Comparison of ENCODE assay signal across 9 cellular contexts in genomic region chr12:49903700-49904423, GRCh38. TPM values are rescaled to one million over a fixed set of nuclear protein-coding genes. Genes with fewer than 3 reads are reported as not detected.
DNase-seq lines count a peak whose midpoint lies in the region; ATAC-seq and TF ChIP-seq lines count a peak whose summit lies in the region.
"Had no signal": no experiment of that assay in that cellular context is flagged by ENCODE, and none has a peak within 500 bp of the region (broad histone marks: within the 10 kb centered on the region; RNA-seq: fewer than 3 reads in every experiment).

TSS of gene FAIM2 (minus strand) at chr12:49903900. CDS start at chr12:49903792, 108 bp downstream.

- H3K27ac ChIP-seq in dorsolateral prefrontal cortex = peak within 1 kb of the TSS; percentile 87 to 100 (median 98)

- H3K27me3 ChIP-seq in dorsolateral prefrontal cortex = no peaks in the 10 kb centered on the region

- peaks cover 10% of the 10 kb centered on the region for H3K4me1 Mint-ChIP-seq in stimulated activated memory B cell treated with anti-CD40 and anti-IgM and Interleukin-4, amounts not matched to agents 10 μg/mL and 1 μg/mL and 100 μg/mL, for 72 hours

- TF ChIP-seq CTCF in dorsolateral prefrontal cortex (IDR thresholded peaks at IDR 0.05 in 54 of 56, conservative IDR thresholded peaks at IDR 0.05 in 2 of 56; ENCODE audit: low read depth in 1 of 56, partially characterized antibody in 56 of 56) = peak in 29 of 56 donors; percentile 3 to 58 (median 27)

- ATAC-seq in Right ventricle myocardium inferior (peak; percentile 86), HG03432 (IDR thresholded peaks at IDR 0.05; ENCODE audit: unreplicated experiment) (no peak)
- ATAC-seq in stimulated activated memory B cell treated with anti-CD40 and anti-IgM and Interleukin-4, amounts not matched to agents 10 μg/mL and 1 μg/mL and 100 μg/mL, for 72 hours = peak; percentile 50

- H3K9me3 Mint-ChIP-seq in stimulated activated memory B cell treated with anti-CD40 and anti-IgM and Interleukin-4, amounts not matched to agents 10 μg/mL and 1 μg/mL and 100 μg/mL, for 72 hours = no peaks in the 10 kb centered on the region

- H3K4me3 ChIP-seq in dorsolateral prefrontal cortex = peak within 1 kb of the TSS; percentile 56 to 89 (median 76)

- H3K36me3 Mint-ChIP-seq in stimulated activated memory B cell treated with anti-CD40 and anti-IgM and Interleukin-4, amounts not matched to agents 10 μg/mL and 1 μg/mL and 100 μg/mL, for 72 hours = no peaks in the 10 kb centered on the region

- peaks cover 70% of the 10 kb centered on the region for H3K27me3 Mint-ChIP-seq in stimulated activated memory B cell treated with anti-CD40 and anti-IgM and Interleukin-4, amounts not matched to agents 10 μg/mL and 1 μg/mL and 100 μg/mL, for 72 hours

- no peak within 1 kb of the TSS for H3K27ac Mint-ChIP-seq in stimulated activated memory B cell treated with anti-CD40 and anti-IgM and Interleukin-4, amounts not matched to agents 10 μg/mL and 1 μg/mL and 100 μg/mL, for 72 hours

- H3K4me3 Mint-ChIP-seq in stimulated activated memory B cell treated with anti-CD40 and anti-IgM and Interleukin-4, amounts not matched to agents 10 μg/mL and 1 μg/mL and 100 μg/mL, for 72 hours = peak within 1 kb of the TSS; percentile 66

- DNase-seq in Right ventricle myocardium inferior (ENCODE audit: missing footprints) (no peak), cardiac septum (ENCODE audit: low spot score) (no peak), dorsolateral prefrontal cortex (peak; percentile 84 to 95 (median 92)), mucosa of gallbladder (ENCODE audit: low spot score) (peak; percentile 50), SW 1271 (lab: John Stamatoyannopoulos, UW) (no peak)
- DNase-seq in activated CD4-positive, alpha-beta T cell treated with anti-CD3 and anti-CD28 coated beads, Interleukin-2, amount 50 U/mL, for 4 hours = peak; percentile 31 to 32

- intact Hi-C loops in Right ventricle myocardium inferior (cut with DNase I) (no loop called here), cardiac septum (cut with DNase I) (no loop called here), dorsolateral prefrontal cortex (cut with DNase I) (loop anchor here (2.0 to 5.0 kb wide), 4 partner anchors 35 to 232 kb away; no protein-coding TSS in a partner anchor)

RNA-seq across cellular contexts. Expression of gene FAIM2, which starts in this region (rescaled TPM):
- 20.5 TPM for total RNA-seq in Right ventricle myocardium inferior
- total RNA-seq in cardiac septum = 1.7 TPM
- 1,000 to 10,000 TPM in 2 of 120 experiments, 100 to 1,000 TPM in 118; 390 to 1,056 (median 722) TPM for total RNA-seq in dorsolateral prefrontal cortex
- total RNA-seq in mucosa of gallbladder = 13.0 TPM
- total RNA-seq: dermis microvascular lymphatic vessel endothelial cell had no signal

Comparison
In these comparisons a context has a peak if more than half of its experiments do, and no peak if none do; other contexts are left out.
1. RNA of gene FAIM2 (total RNA-seq): 390 to 1,056 TPM in dorsolateral prefrontal cortex; 20.5 TPM in Right ventricle myocardium inferior (single experiment), 13.0 TPM in mucosa of gallbladder (single experiment) and 1.7 TPM in cardiac septum (single experiment); every median in the first group is over 10 times any median in the second.
2. DNase-seq: peak in activated CD4-positive, alpha-beta T cell treated with anti-CD3 and anti-CD28 coated beads, Interleukin-2, amount 50 U/mL, for 4 hours (2 of 2), dorsolateral prefrontal cortex (10 of 10) and mucosa of gallbladder (single experiment); none in Right ventricle myocardium inferior (single experiment), cardiac septum (single experiment) and SW 1271 (0 of 2).
3. intact Hi-C loops: an anchor here in dorsolateral prefrontal cortex (2.0 to 5.0 kb wide); none called in Right ventricle myocardium inferior and cardiac septum.